In the genomic region with DNA sequence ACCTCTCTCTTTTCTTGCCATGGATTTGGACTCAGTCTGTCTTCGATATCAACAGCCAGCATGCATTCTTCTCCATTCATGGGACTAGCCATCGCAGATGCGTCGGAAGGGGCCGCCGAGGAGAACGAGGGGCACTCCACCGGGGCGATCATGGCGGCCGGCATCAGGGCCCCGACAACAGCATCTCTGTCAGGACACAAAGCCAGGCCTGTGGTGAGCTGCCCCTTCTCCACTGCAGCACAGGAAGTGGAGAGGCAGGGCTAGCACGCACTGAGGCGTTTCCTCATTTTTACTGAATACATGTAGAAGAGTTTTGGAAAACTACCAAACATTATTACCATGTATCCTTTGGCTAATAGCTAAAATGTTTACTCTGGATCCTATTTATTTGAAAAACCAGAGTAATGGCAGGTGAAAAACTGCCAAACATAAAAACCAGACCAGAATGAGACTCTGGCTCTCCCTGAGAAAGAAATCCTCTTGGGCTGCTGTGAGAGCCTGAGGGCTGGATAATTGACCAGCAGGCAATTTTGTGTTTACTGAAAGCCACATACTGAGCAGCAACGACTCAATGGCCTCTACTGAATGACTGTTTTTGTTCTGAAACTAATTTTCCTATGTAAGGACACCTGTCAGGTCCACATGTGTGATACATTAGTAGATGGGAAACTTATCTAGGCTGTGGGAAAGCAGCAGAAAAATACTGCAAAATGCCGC, we compare ENCODE assay signal across 8 cellular contexts.
DNase-seq lines count a peak whose midpoint lies in the region.

No MANE protein-coding gene starts in this region.

- H3K27ac ChIP-seq in caudate nucleus (ENCODE audit: low read depth, low read length), result peak overlapping the region; percentile 23

- DNase-seq in DMS153 (lab: John Stamatoyannopoulos, UW) (peak; percentile 23), MV-4-11 (lab: John Stamatoyannopoulos, UW) (peak; percentile 14), NCI-H2029 (lab: John Stamatoyannopoulos, UW) (peak; percentile 7), NCI-H345 treated with DMSO at 0.1 percent for 48 hours (lab: John Stamatoyannopoulos, UW; ENCODE audit: unreplicated experiment) (peak; percentile 54), UCSD-AML1 (lab: John Stamatoyannopoulos, UW; ENCODE audit: unreplicated experiment) (peak; percentile 21), caudate nucleus (lab: John Stamatoyannopoulos, UW) (peak in 10 of 61 donors; percentile 3 to 25 (median 14)), lung microvascular endothelial cell (ENCODE audit: low read depth in 2 of 2) (peak; percentile 4 to 44), pons (ENCODE audit: low spot score) (peak; percentile 28)
